In the genomic region with DNA sequence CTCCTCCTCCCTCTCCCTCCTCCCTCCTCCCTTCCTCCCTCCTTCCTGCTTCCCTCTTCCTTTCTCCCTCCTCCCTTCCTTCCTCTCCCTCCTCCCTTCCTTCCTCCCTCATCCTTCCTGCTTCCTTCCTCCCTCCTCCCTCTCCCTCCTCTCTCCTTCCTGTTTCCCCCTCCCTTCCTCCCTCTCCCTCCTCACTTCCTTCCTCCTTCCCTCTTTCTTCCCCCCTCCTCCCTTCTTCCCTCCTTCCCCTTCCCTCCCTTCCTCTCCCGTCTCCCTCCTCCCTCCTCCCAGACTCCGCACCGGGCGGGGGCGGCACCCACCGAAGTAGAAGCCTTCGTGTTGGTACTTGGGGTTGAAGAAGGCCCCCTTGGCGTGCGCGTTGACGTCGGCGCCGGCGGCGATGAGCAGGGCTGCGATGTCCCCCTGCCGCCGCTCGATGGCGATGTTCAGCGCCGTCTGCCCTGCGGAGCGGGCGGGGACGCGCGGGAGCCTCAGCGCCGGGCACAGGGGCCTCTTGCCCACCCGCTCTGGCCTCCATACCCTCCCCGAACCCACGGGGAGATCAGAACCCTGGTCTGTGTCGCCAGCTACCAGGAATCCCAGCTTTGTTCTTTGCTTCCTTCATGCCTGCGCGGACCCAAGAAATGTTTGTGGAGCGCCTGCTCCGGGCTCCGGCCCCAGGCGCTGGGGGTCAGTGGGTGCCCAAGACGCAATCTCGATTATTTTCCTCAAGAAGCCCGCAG, we compare ENCODE assay signal across 8 cellular contexts. TPM values are rescaled to one million over a fixed set of nuclear protein-coding genes. Genes with fewer than 3 reads are reported as not detected.
A peak's percentile ranks its signal among the peaks of the same experiment; 100 is the strongest.
DNase-seq lines count a peak whose midpoint lies in the region; ATAC-seq and TF ChIP-seq lines count a peak whose summit lies in the region.

No MANE protein-coding gene starts in this region.

- H3K9me3 ChIP-seq in liver (ENCODE audit: control insufficient read depth in 4 of 4, low read length in 3 of 4) = no peaks in the 10 kb centered on the region

- no peaks in the 10 kb centered on the region for H3K27me3 Mint-ChIP-seq in IgD-negative memory B cell

- H3K36me3 ChIP-seq in liver (ENCODE audit: control insufficient read depth in 4 of 4, insufficient read depth in 3 of 4, low read depth in 1 of 4, low read length in 3 of 4) = no peaks in the 10 kb centered on the region

- H3K27ac ChIP-seq in liver (ENCODE audit: low read depth in 1 of 2, low read length in 2 of 2) = no peak overlapping the region

- H3K9ac ChIP-seq in liver (ENCODE audit: low read depth in 1 of 2, low read length in 2 of 2) = no peak overlapping the region

- WGBS in liver = 7% methylated on average over 44 of the region's 44 CpGs

- H3K36me3 Mint-ChIP-seq in IgD-negative memory B cell = peaks cover 2% of the 10 kb centered on the region

- peak; percentile 74 for DNase-seq in DMS114 treated with DMSO at 0.1 percent for 48 hours (lab: John Stamatoyannopoulos, UW; ENCODE audit: unreplicated experiment)
- peak; percentile 43 for DNase-seq in activated CD4-positive, alpha-beta T cell treated with anti-CD3 and anti-CD28 coated beads, Interleukin-2, amount 50 U/mL, for 1 hour
- DNase-seq in dermis blood vessel endothelial cell = peak; percentile 66
- peak; percentile 51 to 53 for DNase-seq in stimulated activated CD4-positive, alpha-beta T cell treated with anti-CD3 and anti-CD28 coated beads, Interleukin-2, amount 100 ng/mL, for 48 hours
- DNase-seq in NCI-H2196 (lab: John Stamatoyannopoulos, UW; ENCODE audit: unreplicated experiment) = no peak

- H3K27ac Mint-ChIP-seq in IgD-negative memory B cell = peak overlapping the region; percentile 56 to 87 (median 76)

- TF ChIP-seq RAD21 in liver (IDR thresholded peaks at IDR 0.05) = peak; percentile 67 to 79

- TF ChIP-seq CTCF in liver (IDR thresholded peaks at IDR 0.05; ENCODE audit: low read depth, low read length, missing input control) = peak; percentile 57

- no peaks in the 10 kb centered on the region for H3K9me3 Mint-ChIP-seq in IgD-negative memory B cell

- peaks cover 0 to 7% (median 3%) of the 10 kb centered on the region in 3 donors for H3K4me1 Mint-ChIP-seq in IgD-negative memory B cell

- no peaks in the 10 kb centered on the region for H3K4me1 ChIP-seq in liver (ENCODE audit: control insufficient read depth in 4 of 4, insufficient read depth in 4 of 4, low read length in 3 of 4)

- no peaks in the 10 kb centered on the region for H3K27me3 ChIP-seq in liver (ENCODE audit: control insufficient read depth in 4 of 4, insufficient read depth in 4 of 4, low read length in 3 of 4)

- peak overlapping the region in 1 of 3 donors; percentile 34 for H3K4me3 ChIP-seq in liver (ENCODE audit: low read depth in 1 of 3, low read length in 3 of 3)

- peak overlapping the region in 3 of 4 donors; percentile 62 to 90 (median 66) for H3K4me3 Mint-ChIP-seq in IgD-negative memory B cell

- no peak for ATAC-seq in GM21423 (IDR thresholded peaks at IDR 0.05; ENCODE audit: unreplicated experiment)

TF ChIP-seq in liver, 16 proteins besides CTCF, POLR2A, EP300 and RAD21:
- TF ChIP-seq RXRA (IDR thresholded peaks at IDR 0.05) (no peak), REST (IDR thresholded peaks at IDR 0.05) (no peak), NR2F2 (IDR thresholded peaks at IDR 0.05) (no peak), GABPA (IDR thresholded peaks at IDR 0.05 in 1 of 2, conservative IDR thresholded peaks at IDR 0.05 in 1 of 2) (no peak), MAX (IDR thresholded peaks at IDR 0.05) (no peak), ZBTB33 (IDR thresholded peaks at IDR 0.05) (no peak), FOXA1 (IDR thresholded peaks at IDR 0.05) (no peak), ATF3 (IDR thresholded peaks at IDR 0.05) (no peak), FOXA2 (IDR thresholded peaks at IDR 0.05) (no peak), HNF4G (IDR thresholded peaks at IDR 0.05) (no peak), SP1 (IDR thresholded peaks at IDR 0.05) (no peak), HNF4A (conservative IDR thresholded peaks at IDR 0.05) (no peak), TAF1 (conservative IDR thresholded peaks at IDR 0.05) (no peak), EGR1 (IDR thresholded peaks at IDR 0.05; ENCODE audit: low read depth in 2 of 2) (no peak), YY1 (IDR thresholded peaks at IDR 0.05) (no peak), JUND (IDR thresholded peaks at IDR 0.05) (no peak)

RNA-seq across cellular contexts. Expression of gene TRPV3, which starts 22.2 kb away (rescaled TPM):
- polyA plus RNA-seq in IgD-negative memory B cell (2.2 TPM), liver (under 1 TPM; 0.04 to 0.38 TPM)
- total RNA-seq in dermis blood vessel endothelial cell (not detected in 2 replicates), liver (under 1 TPM; 0.19 to 0.33 TPM)

RNA-seq across cellular contexts. Expression of gene ASPA, which starts 59.6 kb away (rescaled TPM):
- polyA plus RNA-seq in IgD-negative memory B cell (not detected), liver (1 to 10 TPM; 1.2 to 2.6 TPM)
- total RNA-seq in dermis blood vessel endothelial cell (not detected in 2 replicates), liver (1 to 10 TPM in 1 of 2 donors, under 1 TPM in 1; 0.89 to 4.7 TPM)
